8 cellular contexts compared by ENCODE assay signal in genomic region chr1:167650266-167651160, GRCh38. TPM values are rescaled to one million over a fixed set of nuclear protein-coding genes. Genes with fewer than 3 reads are reported as not detected.
DNase-seq lines count a peak whose midpoint lies in the region; ATAC-seq, FAIRE-seq and TF ChIP-seq lines count a peak whose summit lies in the region.

No MANE protein-coding gene starts in this region.

- peak; percentile 47 for DNase-seq in Ammon's horn (ENCODE audit: low spot score)
- DNase-seq in H1 (ENCODE audit: low read depth in 1 of 2, low spot score in 2 of 2) = no peak
- no peak for DNase-seq in transverse colon
- no peak for DNase-seq in GOT3 (lab: John Stamatoyannopoulos, UW)
- DNase-seq in SK-N-SH = no peak

- no peak overlapping the region for H2BK20ac ChIP-seq in H1 (ENCODE audit: low read length)

- TF ChIP-seq RAD21 in H1 (IDR thresholded peaks at IDR 0.05 in 1 of 2, conservative IDR thresholded peaks at IDR 0.05 in 1 of 2; ENCODE audit: low read depth in 2 of 2, low read length in 2 of 2) (no peak), SK-N-SH (IDR thresholded peaks at IDR 0.05; ENCODE audit: low read length) (no peak)

- H3K27ac ChIP-seq in KOPT-K1 (ENCODE audit: low read depth, low read length, poor library complexity, severe bottlenecking) (peak overlapping the region; percentile 88), H1 (ENCODE audit: low read depth, low read length) (no peak overlapping the region), transverse colon (peak overlapping the region; percentile 7 to 47 (median 38)), SK-N-SH (ENCODE audit: low read depth in 2 of 2, low read length in 1 of 2) (no peak overlapping the region)

- POLR2A ChIA-PET in H1 (lab: Charles Lee; ENCODE audit: partially characterized antibody) (no interaction called here), SK-N-SH (lab: Yijun Ruan, JAX) (no interaction called here)

- TF ChIP-seq POLR2A in H1 (IDR thresholded peaks at IDR 0.05; ENCODE audit: control extremely low read depth in 1 of 2, low read depth in 2 of 2, low read length in 2 of 2) = no peak
- TF ChIP-seq POLR2A in transverse colon (IDR thresholded peaks at IDR 0.05) = no peak

- H3K14ac ChIP-seq in H1 (ENCODE audit: insufficient read length) = no peak overlapping the region

- H3K9me3 ChIP-seq in KOPT-K1 (ENCODE audit: insufficient read depth, low read length, poor library complexity, severe bottlenecking) = no peaks in the 10 kb centered on the region
- no peaks in the 10 kb centered on the region for H3K9me3 ChIP-seq in H1 (ENCODE audit: insufficient read depth in 2 of 2, low read depth in 1 of 2, low read length in 1 of 2)
- no peaks in the 10 kb centered on the region for H3K9me3 ChIP-seq in transverse colon
- H3K9me3 ChIP-seq in SK-N-SH = no peaks in the 10 kb centered on the region

- H3K18ac ChIP-seq in H1 (ENCODE audit: extremely low read depth, low read length) = no peak overlapping the region

- no peak overlapping the region for H4K5ac ChIP-seq in H1 (ENCODE audit: insufficient read length, low read depth, low read length)

- H3K23ac ChIP-seq in H1 (ENCODE audit: insufficient read length) = no peak overlapping the region

- no peak overlapping the region for H2BK12ac ChIP-seq in H1 (ENCODE audit: low read depth, low read length)

- FAIRE-seq in H1 (lab: Jason Lieb, UNC) = no peak

- H3K4me2 ChIP-seq in H1 (ENCODE audit: insufficient read depth in 1 of 2, low read depth in 2 of 2, low read length in 2 of 2) = no peak overlapping the region
- no peak overlapping the region for H3K4me2 ChIP-seq in SK-N-SH

- no peak overlapping the region for H3K56ac ChIP-seq in H1 (replicated peaks; ENCODE audit: insufficient read length, low read depth, low read length)

- no peak overlapping the region for H3K4ac ChIP-seq in H1 (replicated peaks; ENCODE audit: insufficient read length, low read depth, low read length)

- no peak overlapping the region for H4K91ac ChIP-seq in H1 (replicated peaks; ENCODE audit: insufficient read length, low read length)

- H3K79me2 ChIP-seq in H1 (ENCODE audit: control insufficient read depth in 1 of 2, insufficient read depth in 2 of 2, low read length in 2 of 2) (no peaks in the 10 kb centered on the region), SK-N-SH (ENCODE audit: insufficient read depth) (no peaks in the 10 kb centered on the region)

- H2BK120ac ChIP-seq in H1 (replicated peaks; ENCODE audit: low read depth, low read length) = no peak overlapping the region

- H3K23me2 ChIP-seq in H1 (ENCODE audit: low read depth, low read length) = no peaks in the 10 kb centered on the region

- H3K4me3 ChIP-seq in H1 (ENCODE audit: extremely low read depth in 1 of 4, insufficient read depth in 2 of 4, low read depth in 3 of 4, low read length in 4 of 4) (no peak overlapping the region), transverse colon (no peak overlapping the region), SK-N-SH (ENCODE audit: low read depth in 2 of 2, low read length in 1 of 2) (no peak overlapping the region)

- H2AK5ac ChIP-seq in H1 (ENCODE audit: low read depth, low read length) = 0 out of 2 replicates have a peak overlapping the region, but pooled peaks have one; percentile 6

- H3K27me3 ChIP-seq in H1 (replicated peaks in 1 of 4; ENCODE audit: control insufficient read depth in 3 of 4, extremely low read depth in 1 of 4, insufficient read depth in 3 of 4, low read length in 3 of 4) (no peaks in the 10 kb centered on the region), transverse colon (no peaks in the 10 kb centered on the region), SK-N-SH (ENCODE audit: insufficient read depth) (no peaks in the 10 kb centered on the region)

- H3F3A ChIP-seq in SK-N-SH (replicated peaks; ENCODE audit: insufficient read depth) = no peaks in the 10 kb centered on the region

- H3K4me1 ChIP-seq in H1 (replicated peaks in 1 of 4; ENCODE audit: control insufficient read depth in 3 of 4, insufficient read depth in 4 of 4, low read length in 3 of 4) = 0 out of 7 replicates have a peak, but pooled peaks cover 0 to 4% (median 0%) of the 10 kb centered on the region in 4 experiments
- H3K4me1 ChIP-seq in transverse colon = peaks cover 0 to 59% (median 14%) of the 10 kb centered on the region in 4 donors
- peaks cover 0 to 3% of the 10 kb centered on the region in 2 experiments; a peak in 1 of 4 replicates for H3K4me1 ChIP-seq in SK-N-SH (ENCODE audit: control insufficient read depth in 1 of 2, insufficient read depth in 2 of 2, low read depth in 1 of 2, low read length in 1 of 2)

- H3K9ac ChIP-seq in H1 (replicated peaks in 1 of 4; ENCODE audit: extremely low read depth in 1 of 4, low read depth in 3 of 4, low read length in 3 of 4) = no peak overlapping the region
- no peak overlapping the region for H3K9ac ChIP-seq in SK-N-SH

- no peak for TF ChIP-seq CTCF in H1 (IDR thresholded peaks at IDR 0.05; ENCODE audit: control extremely low read depth in 1 of 3, insufficient read depth in 1 of 3, low read depth in 1 of 3, low read length in 3 of 3)
- no peak for TF ChIP-seq CTCF in transverse colon (IDR thresholded peaks at IDR 0.05)
- no peak for TF ChIP-seq CTCF in SK-N-SH (IDR thresholded peaks at IDR 0.05)

- intact Hi-C loops in transverse colon (cut with DNase I; ENCODE audit: low total_unique reads) = no loop called here

- H4K8ac ChIP-seq in H1 (ENCODE audit: extremely low read depth, insufficient read depth, low read length) = no peak overlapping the region

- H2BK5ac ChIP-seq in H1 (ENCODE audit: low read depth, low read length) = no peak overlapping the region

- no peak for TF ChIP-seq EP300 in H1 (IDR thresholded peaks at IDR 0.05; ENCODE audit: borderline replicate concordance in 1 of 2, low read depth in 2 of 2, low read length in 2 of 2)
- TF ChIP-seq EP300 in transverse colon (IDR thresholded peaks at IDR 0.05; ENCODE audit: low read depth) = no peak
- no peak for TF ChIP-seq EP300 in SK-N-SH (IDR thresholded peaks at IDR 0.05; ENCODE audit: borderline replicate concordance in 1 of 2, low read depth in 1 of 2, low read length in 1 of 2)

- CTCF ChIA-PET in H1 (lab: Charles Lee; ENCODE audit: partially characterized antibody) (interaction anchor here (0.9 to 2.7 kb wide), 5 partner anchors 13 to 592 kb away, joined by 3 to 13 read pairs (median 4); no protein-coding TSS in a partner anchor), SK-N-SH (lab: Yijun Ruan, JAX) (interaction anchor here (1.0 to 1.1 kb wide), 2 partner anchors 14 to 38 kb away, joined by 3 to 4 read pairs; no protein-coding TSS in a partner anchor)

- in situ Hi-C loops in transverse colon (cut with MboI; ENCODE audit: low pct_ligation_motif_present in 1 of 4, low pct_unique_long_range_greater_than_20kb in 1 of 4, low sequenced_read_pairs in 3 of 4) = no loop called here

- no peak overlapping the region for H2BK15ac ChIP-seq in H1 (ENCODE audit: low read length)

- no peaks in the 10 kb centered on the region for H4K20me1 ChIP-seq in H1 (replicated peaks in 1 of 2; ENCODE audit: control insufficient read depth in 1 of 2, insufficient read depth in 2 of 2, low read length in 2 of 2)
- no peaks in the 10 kb centered on the region for H4K20me1 ChIP-seq in SK-N-SH (ENCODE audit: insufficient read depth)

- H3K36me3 ChIP-seq in KOPT-K1 (ENCODE audit: insufficient read depth, low read length) (peaks cover 31% of the 10 kb centered on the region), H1 (ENCODE audit: control insufficient read depth in 2 of 4, insufficient read depth in 4 of 4, low read length in 3 of 4) (no peaks in the 10 kb centered on the region), transverse colon (no peaks in the 10 kb centered on the region), SK-N-SH (replicated peaks in 1 of 2; ENCODE audit: control insufficient read depth in 1 of 2, insufficient read depth in 2 of 2, low read length in 1 of 2) (no peaks in the 10 kb centered on the region)

- H2AFZ ChIP-seq in H1 (ENCODE audit: low read length) = peak overlapping the region; percentile 5; the same call in 1 of the 2 replicates
- H2AFZ ChIP-seq in SK-N-SH (ENCODE audit: low read depth) = no peak overlapping the region

- peak; percentile 69 for ATAC-seq in GM19452 (IDR thresholded peaks at IDR 0.05; ENCODE audit: unreplicated experiment)
- no peak for ATAC-seq in GM18520 (IDR thresholded peaks at IDR 0.05; ENCODE audit: unreplicated experiment)

- WGBS in H1 (ENCODE audit: extremely low coverage in 1 of 2, insufficient coverage in 1 of 2, insufficient read length in 1 of 2, insufficient replicate concordance in 2 of 2, low coverage in 1 of 2, low lambda C conversion rate in 2 of 2, missing lambda C conversion rate in 1 of 2), 2 experiments = 89 to 100% methylated on average over 3 to 16 of the region's 16 CpGs
- 81 to 82% methylated on average over 12 to 15 of the region's 16 CpGs for WGBS in transverse colon (ENCODE audit: low coverage in 1 of 2), 2 donors
- WGBS in SK-N-SH (ENCODE audit: low lambda C conversion rate) = 81% methylated on average over 15 of the region's 16 CpGs

- H3K79me1 ChIP-seq in H1 (ENCODE audit: low read depth, low read length) = no peaks in the 10 kb centered on the region; the same call in 1 of the 2 replicates

- H3K9me2 ChIP-seq in SK-N-SH = no peaks in the 10 kb centered on the region

TF ChIP-seq in H1, 55 proteins besides CTCF, POLR2A, EP300 and RAD21 (continues in another document):
- TF ChIP-seq SIX5 (IDR thresholded peaks at IDR 0.05; ENCODE audit: low read depth, low read length) (no peak), SP4 (IDR thresholded peaks at IDR 0.05; ENCODE audit: low read length) (no peak), JUN (IDR thresholded peaks at IDR 0.05; ENCODE audit: low read depth, low read length) (no peak), MAFK (IDR thresholded peaks at IDR 0.05; ENCODE audit: low read depth, low read length) (no peak)

TF ChIP-seq in SK-N-SH, 30 proteins besides CTCF, POLR2A, EP300 and RAD21 (continues in another document):
- no peak for TF ChIP-seq EZH2phosphoT487 (IDR thresholded peaks at IDR 0.05; ENCODE audit: borderline replicate concordance, low read depth)

RNA-seq across cellular contexts. Expression of gene RCSD1, which starts 20.5 kb away (rescaled TPM):
- total RNA-seq in H1 (2021; fragmentation: NEBNext Ultra II Directional; extraction: Animal tissue kit (Norgen Biotek cat#: 25700)) = 0.69 and 0.98 TPM in 2 replicates
- polyA plus RNA-seq in H1 (2011; rRNA removed) = 0.35 and 0.47 TPM in 2 replicates
- polyA plus RNA-seq in H1 (2011; cell fraction: cytosol; rRNA removed) = 0.69 TPM
- 0.27 TPM for polyA plus RNA-seq in H1 (2011; cell fraction: nucleus; rRNA removed)
- polyA plus RNA-seq in H1 (2012, experiment 1 of 2) = 0.46 to 0.58 TPM (median 0.53 TPM) in 4 replicates
- 0.13 TPM for polyA plus RNA-seq in H1 (2012, experiment 2 of 2)
- polyA plus RNA-seq in H1 (2013, experiment 1 of 2) = 0.22 TPM
- polyA plus RNA-seq in H1 (2013, experiment 2 of 2) = 0.24 TPM
- 0.60 and 0.73 TPM in 2 replicates for polyA minus RNA-seq in H1 (2011; rRNA and poly(A)+ RNA removed)
- polyA minus RNA-seq in H1 (2011; cell fraction: cytosol; rRNA and poly(A)+ RNA removed) = 0.37 TPM
- polyA minus RNA-seq in H1 (2011; cell fraction: nucleus; rRNA and poly(A)+ RNA removed) = not detected
- 10 to 100 TPM in 2 of 4 donors, 1 to 10 TPM in 2; 6.0 to 29.2 (median 15.9) TPM for total RNA-seq in transverse colon
- 0.02 and 0.03 TPM in 2 replicates for polyA plus RNA-seq in SK-N-SH (2012; rRNA removed)
- 0.03 and 0.04 TPM in 2 replicates for polyA plus RNA-seq in SK-N-SH (2012; cell fraction: cytosol; rRNA removed)
- not detected in 2 replicates for polyA plus RNA-seq in SK-N-SH (2012; cell fraction: nucleus; rRNA removed)

Comparison
In these comparisons a context has a peak if more than half of its experiments do, and no peak if none do; other contexts are left out.
1. H3K27ac ChIP-seq: peak in KOPT-K1 (single experiment) and transverse colon (4 of 4); none in H1 (single experiment) and SK-N-SH (0 of 2).